ENCODE assay signal across 25 cellular contexts in genomic region chr3:128324911-128325592, GRCh38.
DNase-seq lines count a peak whose midpoint lies in the region; ATAC-seq and TF ChIP-seq lines count a peak whose summit lies in the region.
"Had no signal": no experiment of that assay in that cellular context is flagged by ENCODE, and none has a peak within 500 bp of the region (broad histone marks: within the 10 kb centered on the region; RNA-seq: fewer than 3 reads in every experiment).

No MANE protein-coding gene starts in this region.

- H3K9me3 ChIP-seq in KOPT-K1 (ENCODE audit: insufficient read depth, low read length, poor library complexity, severe bottlenecking): no peaks in the 10 kb centered on the region
- no peaks in the 10 kb centered on the region for H3K9me3 ChIP-seq in CD4-positive, alpha-beta T cell (ENCODE audit: control insufficient read depth, low read length)
- H3K9me3 ChIP-seq: thoracic aorta had no signal

- H3K27me3 Mint-ChIP-seq in osteocyte (ENCODE audit: unreplicated experiment): no peaks in the 10 kb centered on the region
- no peaks in the 10 kb centered on the region for H3K27me3 Mint-ChIP-seq in CD4-positive, alpha-beta T cell
- H3K27me3 Mint-ChIP-seq: CD4-positive, alpha-beta memory T cell had no signal

- peaks cover 2% of the 10 kb centered on the region for H3K36me3 Mint-ChIP-seq in osteocyte (ENCODE audit: unreplicated experiment)
- no peaks in the 10 kb centered on the region for H3K36me3 Mint-ChIP-seq in CD4-positive, alpha-beta T cell (ENCODE audit: low read depth)

- TF ChIP-seq CTCF in C4-2B (conservative IDR thresholded peaks at IDR 0.05) (no peak), osteocyte (IDR thresholded peaks at IDR 0.05) (no peak)
- TF ChIP-seq CTCF in CD4-positive, alpha-beta T cell (IDR thresholded peaks at IDR 0.05): no peak

- intact Hi-C loops in CD4-positive, alpha-beta T cell (cut with DNase I, micrococcal nuclease): loop anchor here (5.0 kb wide), 3 partner anchors 153 to 287 kb away; no protein-coding TSS in a partner anchor

- CTCF ChIA-PET in CD4-positive, alpha-beta T cell (lab: Charles Lee): interaction anchor here (1.4 kb wide), 1 partner anchor 230 kb away, joined by 4 read pairs; no protein-coding TSS in a partner anchor

- DNase-seq in islet precursor cell (peak; percentile 37), osteocyte (ENCODE audit: extremely low spot score, unreplicated experiment) (peak; percentile 59), hepatic stellate cell (ENCODE audit: low spot score) (no peak)
- DNase-seq in CD4-positive, alpha-beta T cell: no peak
- DNase-seq: activated naive CD4-positive, alpha-beta T cell treated with anti-CD3 and anti-CD28 coated beads for 36 hours; activated T-cell treated with anti-CD3 and anti-CD28 coated beads for 4 hours; CD4-positive, alpha-beta memory T cell; DMS 273 treated with DMSO at 0.1 percent for 48 hours; mammary epithelial cell; NCI-H1105 treated with DMSO at 0.1 percent for 48 hours; NCI-H2029; NCI-H2227 treated with DMSO at 0.1 percent for 48 hours; NCI-H748 treated with DMSO at 0.1 percent for 48 hours; occipital lobe; retina; RPMI8226; stimulated activated CD4-positive, alpha-beta T cell treated with anti-CD3 and anti-CD28 coated beads, Interleukin-12 subunit alpha, Interleukin-12 subunit beta, amount 100 ng/mL, for 4 hours; stimulated activated CD4-positive, alpha-beta T cell treated with anti-CD3 and anti-CD28 coated beads, Interleukin-4, amount 100 ng/mL, for 24 hours; stimulated activated naive CD4-positive, alpha-beta T cell had no signal

- H3K27ac ChIP-seq in C4-2B (peak overlapping the region; percentile 92), KOPT-K1 (ENCODE audit: low read depth, low read length, poor library complexity, severe bottlenecking) (peak overlapping the region; percentile 66)
- H3K27ac ChIP-seq in CD4-positive, alpha-beta T cell (ENCODE audit: low read depth, low read length): no peak overlapping the region
- H3K27ac ChIP-seq: thoracic aorta had no signal

- H3K4me3 Mint-ChIP-seq in osteocyte (ENCODE audit: unreplicated experiment): no peak overlapping the region
- no peak overlapping the region for H3K4me3 Mint-ChIP-seq in CD4-positive, alpha-beta T cell
- H3K4me3 Mint-ChIP-seq: activated naive CD4-positive, alpha-beta T cell treated with anti-CD3 and anti-CD28 coated beads for 36 hours; T-helper 1 cell treated with Interleukin-12 subunit alpha and Interleukin-12 subunit beta and Interleukin-4 antibody, amounts not matched to agents 30 μg/mL and 1 μg/mL, for 36 hours had no signal

- peaks cover 6% of the 10 kb centered on the region; the same call in 1 of the 2 replicates for H3K36me3 ChIP-seq in KOPT-K1 (ENCODE audit: insufficient read depth, low read length)
- H3K36me3 ChIP-seq: thoracic aorta had no signal

- H3K27ac Mint-ChIP-seq in osteocyte (ENCODE audit: unreplicated experiment): no peak overlapping the region
- no peak overlapping the region for H3K27ac Mint-ChIP-seq in CD4-positive, alpha-beta T cell
- H3K27ac Mint-ChIP-seq: activated naive CD4-positive, alpha-beta T cell treated with anti-CD3 and anti-CD28 coated beads for 36 hours had no signal

- POLR2A ChIA-PET in CD4-positive, alpha-beta T cell (lab: Charles Lee): no interaction called here

- H3K9me3 Mint-ChIP-seq in osteocyte (ENCODE audit: unreplicated experiment): no peaks in the 10 kb centered on the region
- no peaks in the 10 kb centered on the region for H3K9me3 Mint-ChIP-seq in CD4-positive, alpha-beta T cell
- H3K9me3 Mint-ChIP-seq: activated naive CD4-positive, alpha-beta T cell treated with anti-CD3 and anti-CD28 coated beads for 36 hours; CD4-positive, alpha-beta memory T cell; T-helper 1 cell treated with Interleukin-12 subunit alpha and Interleukin-12 subunit beta and Interleukin-4 antibody, amounts not matched to agents 30 μg/mL and 1 μg/mL, for 36 hours had no signal

- no peaks in the 10 kb centered on the region for H3K27me3 ChIP-seq in CD4-positive, alpha-beta T cell (ENCODE audit: control insufficient read depth, insufficient read depth, low read length)

- no peak for ATAC-seq in CD4-positive, alpha-beta T cell (ENCODE audit: poor library complexity)
- ATAC-seq in GM21576 (IDR thresholded peaks at IDR 0.05; ENCODE audit: unreplicated experiment) (no peak), HG02852 (IDR thresholded peaks at IDR 0.05; ENCODE audit: unreplicated experiment) (no peak)

- H3K4me1 Mint-ChIP-seq in osteocyte (ENCODE audit: unreplicated experiment): peaks cover 8% of the 10 kb centered on the region
- peaks cover 48% of the 10 kb centered on the region for H3K4me1 Mint-ChIP-seq in CD4-positive, alpha-beta T cell (ENCODE audit: low read depth)

Comparison
In these comparisons a context has a peak if more than half of its experiments do, and no peak if none do; other contexts are left out.
1. DNase-seq: peak in islet precursor cell (single experiment) and osteocyte (single experiment); none in CD4-positive, alpha-beta T cell (0 of 10) and hepatic stellate cell (single experiment).